ENCODE assay signal across 19 cellular contexts in genomic region chr4:48031802-48032525, GRCh38. TPM values are rescaled to one million over a fixed set of nuclear protein-coding genes. Genes with fewer than 3 reads are reported as not detected.
DNase-seq lines count a peak whose midpoint lies in the region; ATAC-seq and TF ChIP-seq lines count a peak whose summit lies in the region.
"Had no signal": no experiment of that assay in that cellular context is flagged by ENCODE, and none has a peak within 500 bp of the region (broad histone marks: within the 10 kb centered on the region; RNA-seq: fewer than 3 reads in every experiment).

No MANE protein-coding gene starts in this region.

- H3K9me3 ChIP-seq in left lung = no peaks in the 10 kb centered on the region
- no peaks in the 10 kb centered on the region for H3K9me3 ChIP-seq in subcutaneous abdominal adipose tissue (ENCODE audit: control insufficient read depth in 5 of 5, low read length in 5 of 5)
- no peaks in the 10 kb centered on the region for H3K9me3 ChIP-seq in CD4-positive, alpha-beta T cell (ENCODE audit: control insufficient read depth, low read length)

- ATAC-seq in left lung (peak; percentile 78), HG02588 (IDR thresholded peaks at IDR 0.05; ENCODE audit: unreplicated experiment) (no peak)
- no peak for ATAC-seq in CD4-positive, alpha-beta T cell (ENCODE audit: poor library complexity)
- ATAC-seq: foreskin keratinocyte, GM23338, natural killer cell had no signal

- H3K27me3 ChIP-seq in left lung = no peaks in the 10 kb centered on the region
- H3K27me3 ChIP-seq in subcutaneous abdominal adipose tissue (ENCODE audit: control insufficient read depth in 5 of 5, insufficient read depth in 4 of 5, low read length in 5 of 5) = no peaks in the 10 kb centered on the region
- no peaks in the 10 kb centered on the region for H3K27me3 ChIP-seq in CD4-positive, alpha-beta T cell (ENCODE audit: control insufficient read depth, insufficient read depth, low read length)
- H3K27me3 ChIP-seq: dorsolateral prefrontal cortex, foreskin keratinocyte had no signal

- intact Hi-C loops in left lung (cut with DNase I) = no loop called here
- intact Hi-C loops in CD4-positive, alpha-beta T cell (cut with DNase I, micrococcal nuclease) = loop anchor here (2.0 kb wide), 2 partner anchors 55 to 109 kb away; no protein-coding TSS in a partner anchor

- H3K36me3 ChIP-seq in left lung (no peaks in the 10 kb centered on the region), subcutaneous abdominal adipose tissue (ENCODE audit: control insufficient read depth in 5 of 5, insufficient read depth in 5 of 5, low read length in 5 of 5) (no peaks in the 10 kb centered on the region)

- H3K4me1 ChIP-seq in left lung (no peaks in the 10 kb centered on the region), subcutaneous abdominal adipose tissue (ENCODE audit: control insufficient read depth in 5 of 5, insufficient read depth in 5 of 5, low read length in 5 of 5) (peaks cover 0 to 14% (median 9%) of the 10 kb centered on the region in 5 donors)
- H3K4me1 ChIP-seq: foreskin keratinocyte had no signal

- no peaks in the 10 kb centered on the region for H3K27me3 Mint-ChIP-seq in chondrocyte (ENCODE audit: low read depth)
- no peaks in the 10 kb centered on the region for H3K27me3 Mint-ChIP-seq in CD4-positive, alpha-beta T cell
- H3K27me3 Mint-ChIP-seq: activated naive CD8-positive, alpha-beta T cell treated with anti-CD3 and anti-CD28 coated beads, Interleukin-2, amount 10 ng/mL, durations not matched to agents 7 days and 5 days had no signal

- H3K27ac Mint-ChIP-seq in chondrocyte (ENCODE audit: unreplicated experiment) = peak overlapping the region; percentile 9
- H3K27ac Mint-ChIP-seq in CD4-positive, alpha-beta T cell = no peak overlapping the region
- H3K27ac Mint-ChIP-seq: activated naive CD8-positive, alpha-beta T cell treated with anti-CD3 and anti-CD28 coated beads, Interleukin-2, amount 10 ng/mL, durations not matched to agents 7 days and 5 days; GM23338; natural killer cell had no signal

- CTCF ChIA-PET in CD4-positive, alpha-beta T cell (lab: Charles Lee) = no interaction called here

- no peak overlapping the region for H3K4me3 Mint-ChIP-seq in chondrocyte (ENCODE audit: unreplicated experiment)
- H3K4me3 Mint-ChIP-seq in CD4-positive, alpha-beta T cell = no peak overlapping the region
- H3K4me3 Mint-ChIP-seq: activated naive CD8-positive, alpha-beta T cell treated with anti-CD3 and anti-CD28 coated beads, Interleukin-2, amount 10 ng/mL, durations not matched to agents 7 days and 5 days; GM23338; natural killer cell had no signal

- no peaks in the 10 kb centered on the region for H3K36me3 Mint-ChIP-seq in chondrocyte (ENCODE audit: low read depth)
- no peaks in the 10 kb centered on the region for H3K36me3 Mint-ChIP-seq in CD4-positive, alpha-beta T cell (ENCODE audit: low read depth)
- H3K36me3 Mint-ChIP-seq: activated naive CD8-positive, alpha-beta T cell treated with anti-CD3 and anti-CD28 coated beads, Interleukin-2, amount 10 ng/mL, durations not matched to agents 7 days and 5 days; natural killer cell had no signal

- H3K4me1 Mint-ChIP-seq in chondrocyte (ENCODE audit: low read depth) = peaks cover 15% of the 10 kb centered on the region
- H3K4me1 Mint-ChIP-seq in CD4-positive, alpha-beta T cell (ENCODE audit: low read depth) = peaks cover 5% of the 10 kb centered on the region

- TF ChIP-seq CTCF in chondrocyte (IDR thresholded peaks at IDR 0.05) = no peak
- no peak for TF ChIP-seq CTCF in left lung (IDR thresholded peaks at IDR 0.05)
- TF ChIP-seq CTCF in CD4-positive, alpha-beta T cell (IDR thresholded peaks at IDR 0.05) = no peak

- H3K27ac ChIP-seq in left lung = no peak overlapping the region
- H3K27ac ChIP-seq in subcutaneous abdominal adipose tissue (ENCODE audit: low read depth, low read length) = peak overlapping the region; percentile 56
- H3K27ac ChIP-seq in CD4-positive, alpha-beta T cell (ENCODE audit: low read depth, low read length) = no peak overlapping the region
- H3K27ac ChIP-seq: dorsolateral prefrontal cortex, foreskin keratinocyte, skin epidermis, VCaP had no signal

- H3K9me3 Mint-ChIP-seq in chondrocyte (ENCODE audit: low read depth) = no peaks in the 10 kb centered on the region
- H3K9me3 Mint-ChIP-seq in CD4-positive, alpha-beta T cell = no peaks in the 10 kb centered on the region
- H3K9me3 Mint-ChIP-seq: activated naive CD8-positive, alpha-beta T cell treated with anti-CD3 and anti-CD28 coated beads, Interleukin-2, amount 10 ng/mL, durations not matched to agents 7 days and 5 days; GM23338; natural killer cell had no signal

- DNase-seq in NCI-H446 treated with DMSO at 0.1 percent for 48 hours (lab: John Stamatoyannopoulos, UW) = peak; percentile 2
- no peak for DNase-seq in NCI-H446 (lab: John Stamatoyannopoulos, UW)
- DNase-seq in chondrocyte (ENCODE audit: low spot score) = no peak
- DNase-seq in left lung = no peak
- no peak for DNase-seq in cerebellar cortex (ENCODE audit: low spot score)
- DNase-seq in CD4-positive, alpha-beta T cell = no peak
- DNase-seq: 8988T; activated naive CD8-positive, alpha-beta T cell treated with anti-CD3 and anti-CD28 coated beads, Interleukin-2, amount 10 ng/mL, durations not matched to agents 7 days and 5 days; dorsolateral prefrontal cortex; foreskin keratinocyte; Kasumi-1; natural killer cell; NCI-H2081; NK-92 treated with Interleukin-12 subunit alpha and Interleukin-12 subunit beta, amount 100 ng/mL, for 24 hours had no signal

- POLR2A ChIA-PET in CD4-positive, alpha-beta T cell (lab: Charles Lee) = no interaction called here

- no peak overlapping the region for H3K4me3 ChIP-seq in left lung
- H3K4me3 ChIP-seq in subcutaneous abdominal adipose tissue (ENCODE audit: low read depth in 1 of 5, low read length in 5 of 5) = no peak overlapping the region
- H3K4me3 ChIP-seq: dorsolateral prefrontal cortex, GM23338, skin epidermis had no signal

- peak overlapping the region in 1 of 5 donors; percentile 28 for H3K9ac ChIP-seq in subcutaneous abdominal adipose tissue (ENCODE audit: low read length in 5 of 5)

RNA-seq across cellular contexts. Expression of gene NIPAL1, which starts 15.4 kb away (rescaled TPM):
- total RNA-seq in chondrocyte (0.32 to 0.59 TPM (median 0.48 TPM) in 3 replicates), left lung (1 to 10 TPM; 1.6 to 3.1 TPM)
- under 1 TPM; 0.45 to 0.85 TPM for total RNA-seq in CD4-positive, alpha-beta T cell

RNA-seq across cellular contexts. Expression of gene CNGA1, which starts 15.5 kb away (rescaled TPM):
- total RNA-seq in chondrocyte (not detected in 3 replicates), left lung (under 1 TPM in 1 of 2 donors, not detected in 1; 0.73 TPM)
- total RNA-seq in CD4-positive, alpha-beta T cell = not detected
- total RNA-seq: activated naive CD8-positive, alpha-beta T cell treated with anti-CD3 and anti-CD28 coated beads, Interleukin-2, amount 10 ng/mL, durations not matched to agents 7 days and 5 days; natural killer cell had no signal

Comparison
In these comparisons a context has a peak if more than half of its experiments do, and no peak if none do; other contexts are left out.
1. intact Hi-C loops: an anchor here in CD4-positive, alpha-beta T cell (2.0 kb wide); none called in left lung.